3 cellular contexts compared by ENCODE assay signal in the genomic region with DNA sequence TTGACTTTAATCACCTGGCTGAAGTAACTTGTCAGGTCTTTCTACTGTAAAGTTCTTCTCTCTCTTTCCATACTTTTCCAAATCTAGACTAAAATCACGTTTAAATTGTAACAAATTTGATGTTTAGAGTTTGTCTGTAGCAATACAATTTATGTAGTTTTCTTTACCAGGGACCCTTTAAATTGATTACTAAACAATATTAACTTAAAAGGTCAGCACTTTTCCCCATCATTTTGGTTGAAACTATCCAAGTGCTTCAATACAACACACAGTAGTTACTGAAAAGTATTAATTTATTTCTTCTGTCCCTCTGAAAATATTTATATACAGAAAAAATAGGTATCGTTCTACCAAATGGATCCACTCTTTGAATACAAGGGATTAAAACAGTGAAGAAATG.
A peak's percentile ranks its signal among the peaks of the same experiment; 100 is the strongest.
TF ChIP-seq lines count a peak whose summit lies in the region.

No MANE protein-coding gene starts in this region.

TF ChIP-seq in HepG2, 621 proteins besides CTCF, POLR2A, EP300 and RAD21:
- TF ChIP-seq MAFK (conservative IDR thresholded peaks at IDR 0.05 in 1 of 2, IDR thresholded peaks at IDR 0.05 in 1 of 2; ENCODE audit: low read length in 2 of 2): peak; percentile 21 to 75; a peak in 3 of 4 replicates
- TF ChIP-seq MAFF (IDR thresholded peaks at IDR 0.05; ENCODE audit: low read depth, low read length): peak; percentile 68
- TF ChIP-seq NFIB (CRISPR knock-in tag; IDR thresholded peaks at IDR 0.05; ENCODE audit: borderline replicate concordance): no peak

TF ChIP-seq in A549, 52 proteins besides CTCF, POLR2A, EP300 and RAD21:
- TF ChIP-seq MAFK (IDR thresholded peaks at IDR 0.05; ENCODE audit: partially characterized antibody) (peak; percentile 31), HOXB13 (CRISPR knock-in tag; IDR thresholded peaks at IDR 0.05; ENCODE audit: low read depth) (no peak), PHF8 (IDR thresholded peaks at IDR 0.05; ENCODE audit: borderline replicate concordance, low read depth) (no peak)

TF ChIP-seq in IMR-90, 13 proteins besides CTCF, POLR2A, EP300 and RAD21:
- TF ChIP-seq MAFK (IDR thresholded peaks at IDR 0.05; ENCODE audit: low read depth, low read length) (peak; percentile 48; the same call in 1 of the 2 replicates), CEBPB (IDR thresholded peaks at IDR 0.05; ENCODE audit: low read depth, low read length) (no peak), BHLHE40 (IDR thresholded peaks at IDR 0.05; ENCODE audit: low read depth, low read length) (no peak), MAZ (IDR thresholded peaks at IDR 0.05; ENCODE audit: borderline replicate concordance, low read depth, low read length) (no peak), SMC3 (IDR thresholded peaks at IDR 0.05; ENCODE audit: low read depth, low read length) (no peak)
